1 cellular context compared by ENCODE assay signal in genomic region chr12:25151476-25151875, GRCh38.
TF ChIP-seq lines count a peak whose summit lies in the region.

No MANE protein-coding gene starts in this region.

TF ChIP-seq in HepG2, 621 proteins besides CTCF, POLR2A, EP300 and RAD21 (continued from another document):
- TF ChIP-seq, protein P1, sequence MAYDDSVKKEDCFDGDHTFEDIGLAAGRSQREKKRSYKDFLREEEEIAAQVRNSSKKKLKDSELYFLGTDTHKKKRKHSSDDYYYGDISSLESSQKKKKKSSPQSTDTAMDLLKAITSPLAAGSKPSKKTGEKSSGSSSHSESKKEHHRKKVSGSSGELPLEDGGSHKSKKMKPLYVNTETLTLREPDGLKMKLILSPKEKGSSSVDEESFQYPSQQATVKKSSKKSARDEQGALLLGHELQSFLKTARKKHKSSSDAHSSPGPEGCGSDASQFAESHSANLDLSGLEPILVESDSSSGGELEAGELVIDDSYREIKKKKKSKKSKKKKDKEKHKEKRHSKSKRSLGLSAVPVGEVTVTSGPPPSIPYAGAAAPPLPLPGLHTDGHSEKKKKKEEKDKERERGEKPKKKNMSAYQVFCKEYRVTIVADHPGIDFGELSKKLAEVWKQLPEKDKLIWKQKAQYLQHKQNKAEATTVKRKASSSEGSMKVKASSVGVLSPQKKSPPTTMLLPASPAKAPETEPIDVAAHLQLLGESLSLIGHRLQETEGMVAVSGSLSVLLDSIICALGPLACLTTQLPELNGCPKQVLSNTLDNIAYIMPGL (CRISPR knock-in tag; IDR thresholded peaks at IDR 0.05; ENCODE audit: borderline replicate concordance in 1 of 2, low read depth in 1 of 2): no peak
- TF ChIP-seq, protein P2, sequence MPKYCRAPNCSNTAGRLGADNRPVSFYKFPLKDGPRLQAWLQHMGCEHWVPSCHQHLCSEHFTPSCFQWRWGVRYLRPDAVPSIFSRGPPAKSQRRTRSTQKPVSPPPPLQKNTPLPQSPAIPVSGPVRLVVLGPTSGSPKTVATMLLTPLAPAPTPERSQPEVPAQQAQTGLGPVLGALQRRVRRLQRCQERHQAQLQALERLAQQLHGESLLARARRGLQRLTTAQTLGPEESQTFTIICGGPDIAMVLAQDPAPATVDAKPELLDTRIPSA (CRISPR knock-in tag; IDR thresholded peaks at IDR 0.05; ENCODE audit: borderline replicate concordance): no peak
